In genomic region chr17:17376362-17376761, GRCh38 we compare ENCODE assay signal across 16 cellular contexts.
DNase-seq lines count a peak whose midpoint lies in the region; ATAC-seq and TF ChIP-seq lines count a peak whose summit lies in the region.
"Had no signal": no experiment of that assay in that cellular context is flagged by ENCODE, and none has a peak within 500 bp of the region (broad histone marks: within the 10 kb centered on the region; RNA-seq: fewer than 3 reads in every experiment).

No MANE protein-coding gene starts in this region.

- no peak overlapping the region for H3K27ac ChIP-seq in right cardiac atrium (ENCODE audit: low read length)
- peak overlapping the region; percentile 67 for H3K27ac ChIP-seq in subcutaneous abdominal adipose tissue (ENCODE audit: low read depth, low read length)
- H3K27ac ChIP-seq: 22Rv1, foreskin keratinocyte had no signal

- no peaks in the 10 kb centered on the region for H3K36me3 Mint-ChIP-seq in brain

- ATAC-seq in right cardiac atrium (peak; percentile 68 to 70), GM19395 (IDR thresholded peaks at IDR 0.05; ENCODE audit: unreplicated experiment) (no peak)
- ATAC-seq: foreskin keratinocyte had no signal

- H3K4me1 ChIP-seq in right cardiac atrium (ENCODE audit: control insufficient read depth, insufficient read depth, low read length) (peaks cover 5% of the 10 kb centered on the region), subcutaneous abdominal adipose tissue (ENCODE audit: control insufficient read depth in 5 of 5, insufficient read depth in 5 of 5, low read length in 5 of 5) (peaks cover 0 to 27% (median 25%) of the 10 kb centered on the region in 5 donors)
- H3K4me1 ChIP-seq: foreskin keratinocyte had no signal

- intact Hi-C loops in right cardiac atrium (cut with DNase I) = no loop called here

- no peak overlapping the region for H3K9ac ChIP-seq in subcutaneous abdominal adipose tissue (ENCODE audit: low read length in 5 of 5)

- H3K4me1 Mint-ChIP-seq in brain = peaks cover 39% of the 10 kb centered on the region

- H3K4me3 ChIP-seq in right cardiac atrium (ENCODE audit: low read length) (no peak overlapping the region), subcutaneous abdominal adipose tissue (ENCODE audit: low read depth in 1 of 5, low read length in 5 of 5) (no peak overlapping the region)

- DNase-seq in DMS79 treated with DMSO at 0.1 percent for 48 hours (lab: John Stamatoyannopoulos, UW) (peak; percentile 16), DMS79 (lab: John Stamatoyannopoulos, UW) (no peak), right cardiac atrium (peak in 1 of 3 donors; percentile 48), OCI-M2 (lab: John Stamatoyannopoulos, UW; ENCODE audit: unreplicated experiment) (no peak), NCI-H128 (lab: John Stamatoyannopoulos, UW; ENCODE audit: unreplicated experiment) (no peak)
- DNase-seq: effector CD4-positive, alpha-beta T cell; GF-D8; NCI-H1694 treated with DMSO at 0.1 percent for 48 hours; RPMI8226; stimulated activated CD4-positive, alpha-beta T cell treated with anti-CD3 and anti-CD28 coated beads, Interleukin-15, amount 100 ng/mL, for 24 hours had no signal

- WGBS in right cardiac atrium = 41% methylated on average over 5 of the region's 5 CpGs

- H3K4me3 Mint-ChIP-seq in brain = no peak overlapping the region
- H3K4me3 Mint-ChIP-seq: T-helper 1 cell treated with Interleukin-12 subunit alpha and Interleukin-12 subunit beta and Interleukin-4 antibody, amounts not matched to agents 30 μg/mL and 1 μg/mL, for 36 hours had no signal

- no peaks in the 10 kb centered on the region for H3K9me3 ChIP-seq in right cardiac atrium (ENCODE audit: control insufficient read depth, low read length)
- no peaks in the 10 kb centered on the region for H3K9me3 ChIP-seq in subcutaneous abdominal adipose tissue (ENCODE audit: control insufficient read depth in 5 of 5, low read length in 5 of 5)

- no peaks in the 10 kb centered on the region for H3K36me3 ChIP-seq in subcutaneous abdominal adipose tissue (ENCODE audit: control insufficient read depth in 5 of 5, insufficient read depth in 5 of 5, low read length in 5 of 5)

- peaks cover 3% of the 10 kb centered on the region for H3K27me3 Mint-ChIP-seq in brain

- no peaks in the 10 kb centered on the region for H3K27me3 ChIP-seq in right cardiac atrium (ENCODE audit: control insufficient read depth, insufficient read depth)
- no peaks in the 10 kb centered on the region for H3K27me3 ChIP-seq in subcutaneous abdominal adipose tissue (ENCODE audit: control insufficient read depth in 5 of 5, insufficient read depth in 4 of 5, low read length in 5 of 5)

- TF ChIP-seq CTCF in brain (conservative IDR thresholded peaks at IDR 0.05) = no peak

- peak overlapping the region in 4 of 5 experiments; percentile 21 to 80 (median 40) for H3K27ac Mint-ChIP-seq in brain
- H3K27ac Mint-ChIP-seq: T-helper 1 cell treated with Interleukin-12 subunit alpha and Interleukin-12 subunit beta and Interleukin-4 antibody, amounts not matched to agents 30 μg/mL and 1 μg/mL, for 36 hours had no signal

- H3K9me3 Mint-ChIP-seq in brain = peaks cover 0 to 2% (median 0%) of the 10 kb centered on the region in 5 experiments
- H3K9me3 Mint-ChIP-seq: T-helper 1 cell treated with Interleukin-12 subunit alpha and Interleukin-12 subunit beta and Interleukin-4 antibody, amounts not matched to agents 30 μg/mL and 1 μg/mL, for 36 hours had no signal
